ENCODE assay signal across 16 cellular contexts in genomic region chr5:35754481-35754880, GRCh38.
"Had no signal": no experiment of that assay in that cellular context is flagged by ENCODE, and none has a peak within 500 bp of the region (broad histone marks: within the 10 kb centered on the region; RNA-seq: fewer than 3 reads in every experiment).

No MANE protein-coding gene starts in this region.

- H3K4me3 Mint-ChIP-seq: naive thymus-derived CD8-positive, alpha-beta T cell had no signal

- H3K27me3 Mint-ChIP-seq: naive thymus-derived CD8-positive, alpha-beta T cell had no signal

- ATAC-seq: esophagus mucosa; heart left ventricle; mucosa of descending colon; naive thymus-derived CD8-positive, alpha-beta T cell had no signal

- DNase-seq: cortex of kidney; dorsolateral prefrontal cortex; effector CD8-positive, alpha-beta T cell; heart left ventricle; hippocampal formation; kidney glomerular epithelial cell; mucosa of descending colon; naive thymus-derived CD8-positive, alpha-beta T cell; ovary; small intestine; stimulated activated CD4-positive, alpha-beta T cell treated with anti-CD3 and anti-CD28 coated beads, Interleukin-12 subunit alpha, Interleukin-12 subunit beta, amount 100 ng/mL, for 4 hours; stimulated activated naive CD4-positive, alpha-beta T cell; stomach; substantia nigra; transverse colon had no signal
